Comparison of ENCODE assay signal across 1 cellular context in the genomic region with DNA sequence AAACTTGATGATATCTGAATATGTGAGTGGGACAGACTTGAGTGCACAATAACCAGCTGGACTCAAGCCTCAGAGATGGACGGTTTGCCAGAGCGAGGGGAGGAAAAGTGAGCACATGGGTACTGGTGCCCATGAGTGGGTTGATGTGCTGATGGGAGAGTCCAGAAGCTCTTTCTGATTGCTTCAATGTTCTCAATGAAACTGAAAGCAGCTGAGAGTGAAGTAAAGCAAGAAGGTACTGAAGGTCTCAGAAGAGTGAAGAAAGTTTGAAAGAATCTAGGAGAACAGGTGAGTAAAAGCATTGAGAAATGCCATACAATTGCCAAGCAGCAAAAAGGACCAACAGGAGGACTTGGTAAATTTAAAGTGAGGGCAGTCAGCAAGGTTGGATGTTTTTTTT.
TF ChIP-seq lines count a peak whose summit lies in the region.

No MANE protein-coding gene starts in this region.

TF ChIP-seq in WTC11, 78 proteins besides CTCF, POLR2A, EP300 and RAD21 (continued from another document):
- TF ChIP-seq, protein P1, sequence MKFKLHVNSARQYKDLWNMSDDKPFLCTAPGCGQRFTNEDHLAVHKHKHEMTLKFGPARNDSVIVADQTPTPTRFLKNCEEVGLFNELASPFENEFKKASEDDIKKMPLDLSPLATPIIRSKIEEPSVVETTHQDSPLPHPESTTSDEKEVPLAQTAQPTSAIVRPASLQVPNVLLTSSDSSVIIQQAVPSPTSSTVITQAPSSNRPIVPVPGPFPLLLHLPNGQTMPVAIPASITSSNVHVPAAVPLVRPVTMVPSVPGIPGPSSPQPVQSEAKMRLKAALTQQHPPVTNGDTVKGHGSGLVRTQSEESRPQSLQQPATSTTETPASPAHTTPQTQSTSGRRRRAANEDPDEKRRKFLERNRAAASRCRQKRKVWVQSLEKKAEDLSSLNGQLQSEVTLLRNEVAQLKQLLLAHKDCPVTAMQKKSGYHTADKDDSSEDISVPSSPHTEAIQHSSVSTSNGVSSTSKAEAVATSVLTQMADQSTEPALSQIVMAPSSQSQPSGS (CRISPR knock-in tag; IDR thresholded peaks at IDR 0.05; ENCODE audit: borderline replicate concordance, low read depth) = no peak
- TF ChIP-seq, protein P2, sequence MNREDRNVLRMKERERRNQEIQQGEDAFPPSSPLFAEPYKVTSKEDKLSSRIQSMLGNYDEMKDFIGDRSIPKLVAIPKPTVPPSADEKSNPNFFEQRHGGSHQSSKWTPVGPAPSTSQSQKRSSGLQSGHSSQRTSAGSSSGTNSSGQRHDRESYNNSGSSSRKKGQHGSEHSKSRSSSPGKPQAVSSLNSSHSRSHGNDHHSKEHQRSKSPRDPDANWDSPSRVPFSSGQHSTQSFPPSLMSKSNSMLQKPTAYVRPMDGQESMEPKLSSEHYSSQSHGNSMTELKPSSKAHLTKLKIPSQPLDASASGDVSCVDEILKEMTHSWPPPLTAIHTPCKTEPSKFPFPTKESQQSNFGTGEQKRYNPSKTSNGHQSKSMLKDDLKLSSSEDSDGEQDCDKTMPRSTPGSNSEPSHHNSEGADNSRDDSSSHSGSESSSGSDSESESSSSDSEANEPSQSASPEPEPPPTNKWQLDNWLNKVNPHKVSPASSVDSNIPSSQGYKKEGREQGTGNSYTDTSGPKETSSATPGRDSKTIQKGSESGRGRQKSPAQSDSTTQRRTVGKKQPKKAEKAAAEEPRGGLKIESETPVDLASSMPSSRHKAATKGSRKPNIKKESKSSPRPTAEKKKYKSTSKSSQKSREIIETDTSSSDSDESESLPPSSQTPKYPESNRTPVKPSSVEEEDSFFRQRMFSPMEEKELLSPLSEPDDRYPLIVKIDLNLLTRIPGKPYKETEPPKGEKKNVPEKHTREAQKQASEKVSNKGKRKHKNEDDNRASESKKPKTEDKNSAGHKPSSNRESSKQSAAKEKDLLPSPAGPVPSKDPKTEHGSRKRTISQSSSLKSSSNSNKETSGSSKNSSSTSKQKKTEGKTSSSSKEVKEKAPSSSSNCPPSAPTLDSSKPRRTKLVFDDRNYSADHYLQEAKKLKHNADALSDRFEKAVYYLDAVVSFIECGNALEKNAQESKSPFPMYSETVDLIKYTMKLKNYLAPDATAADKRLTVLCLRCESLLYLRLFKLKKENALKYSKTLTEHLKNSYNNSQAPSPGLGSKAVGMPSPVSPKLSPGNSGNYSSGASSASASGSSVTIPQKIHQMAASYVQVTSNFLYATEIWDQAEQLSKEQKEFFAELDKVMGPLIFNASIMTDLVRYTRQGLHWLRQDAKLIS (CRISPR knock-in tag; IDR thresholded peaks at IDR 0.05; ENCODE audit: borderline replicate concordance) = no peak
- TF ChIP-seq TCF7 (CRISPR knock-in tag; IDR thresholded peaks at IDR 0.05; ENCODE audit: low read depth) = no peak
